8 cellular contexts compared by ENCODE assay signal in the genomic region with DNA sequence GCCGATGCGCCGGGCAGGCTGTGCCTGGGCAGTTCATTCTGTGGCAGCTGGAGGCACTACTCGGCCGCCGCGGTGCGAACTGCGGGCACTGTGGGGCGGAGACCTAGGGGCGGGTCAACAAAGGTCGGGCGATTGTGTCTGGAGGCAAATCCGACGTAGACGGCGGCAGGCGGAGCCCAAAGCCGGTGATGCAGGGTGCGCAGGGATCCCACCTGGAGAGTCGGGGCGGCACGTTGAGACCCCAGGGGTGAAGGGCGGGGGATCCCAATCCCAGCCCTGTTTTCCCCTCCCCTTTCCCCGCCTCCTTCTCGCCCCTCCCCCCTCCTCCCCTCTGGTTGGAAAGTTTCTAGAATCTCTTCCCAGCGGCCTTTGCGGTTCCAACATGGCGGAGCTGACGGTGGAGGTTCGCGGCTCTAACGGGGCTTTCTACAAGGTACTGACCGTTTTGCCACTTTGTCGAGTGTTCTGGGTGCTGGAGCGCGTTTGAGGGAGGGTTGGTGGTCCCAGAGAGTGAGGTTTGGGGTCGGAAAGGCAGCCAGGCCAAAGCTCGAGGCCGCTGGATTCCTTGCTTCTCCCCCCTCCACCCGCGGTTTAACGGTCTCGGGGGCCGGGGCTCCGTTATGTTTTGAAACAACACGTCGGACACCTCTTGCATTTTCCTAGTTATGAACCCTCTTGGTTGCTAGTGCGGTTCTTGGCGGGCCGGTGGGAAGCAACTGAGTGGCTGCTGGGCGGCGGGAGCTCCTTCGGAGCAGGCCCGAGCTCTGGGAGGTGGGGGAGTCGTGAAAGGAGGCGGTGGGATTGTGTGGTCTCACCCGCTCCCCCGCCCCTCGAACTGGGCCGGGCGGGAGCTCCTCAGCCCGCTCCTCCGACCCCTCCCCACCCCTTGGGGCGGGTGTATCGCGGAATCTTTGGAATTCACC.
DNase-seq lines count a peak whose midpoint lies in the region; ATAC-seq and TF ChIP-seq lines count a peak whose summit lies in the region.

A gene (plus strand): TSS at position 367 of the 923 bp plus-strand sequence. CDS start 16 bp downstream, at position 383.

- H3K36me3 ChIP-seq in BLaER1 treated with 17β-estradiol and CSF1 and Interleukin-3, amounts not matched to agents 10 nM and 100 nM = peaks cover 28 to 35% (median 31%) of the 10 kb centered on the region in 11 experiments

- peaks cover 25 to 41% (median 37%) of the 10 kb centered on the region in 10 experiments for H3K4me1 ChIP-seq in BLaER1 treated with 17β-estradiol and CSF1 and Interleukin-3, amounts not matched to agents 10 nM and 100 nM

- peak; percentile 99 for ATAC-seq in HG03460 (IDR thresholded peaks at IDR 0.05; ENCODE audit: unreplicated experiment)

- H3K9ac ChIP-seq in BLaER1 treated with 17β-estradiol and CSF1 and Interleukin-3, amounts not matched to agents 10 nM and 100 nM = peak within 1 kb of the TSS; percentile 96 to 100 (median 99)

- DNase-seq in GM19240 (ENCODE audit: insufficient read length, low spot score) (peak; percentile 67), NCI-H524 treated with DMSO at 0.1 percent for 48 hours (lab: John Stamatoyannopoulos, UW) (peak; percentile 74), coronary artery (ENCODE audit: low spot score) (peak; percentile 93), left kidney (ENCODE audit: low read depth, low spot score) (peak; percentile 96)
- peak; percentile 95 for DNase-seq in activated CD4-positive, alpha-beta T cell treated with anti-CD3 and anti-CD28 coated beads for 48 hours
- peak; percentile 76 for DNase-seq in stimulated activated CD4-positive, alpha-beta T cell treated with anti-CD3 and anti-CD28 coated beads, Interleukin-2, amount 100 ng/mL, for 4 hours (ENCODE audit: low read depth)

- peak within 1 kb of the TSS; percentile 96 to 99 (median 99) for H3K27ac ChIP-seq in BLaER1 treated with 17β-estradiol and CSF1 and Interleukin-3, amounts not matched to agents 10 nM and 100 nM
- H3K27ac ChIP-seq in coronary artery = peak within 1 kb of the TSS; percentile 92 to 93

- H3K4me3 ChIP-seq in BLaER1 treated with 17β-estradiol and CSF1 and Interleukin-3, amounts not matched to agents 10 nM and 100 nM = peak within 1 kb of the TSS; percentile 80 to 100 (median 96)
- peak within 1 kb of the TSS; percentile 78 for H3K4me3 ChIP-seq in coronary artery

- TF ChIP-seq CTCF in coronary artery (IDR thresholded peaks at IDR 0.05) = peak; percentile 76

- peaks cover 42 to 50% (median 48%) of the 10 kb centered on the region in 11 experiments for H4K20me1 ChIP-seq in BLaER1 treated with 17β-estradiol and CSF1 and Interleukin-3, amounts not matched to agents 10 nM and 100 nM

- no peaks in the 10 kb centered on the region for H3K27me3 ChIP-seq in BLaER1 treated with 17β-estradiol and CSF1 and Interleukin-3, amounts not matched to agents 10 nM and 100 nM

- H3K4me2 ChIP-seq in BLaER1 treated with 17β-estradiol and CSF1 and Interleukin-3, amounts not matched to agents 10 nM and 100 nM = peak within 1 kb of the TSS; percentile 86 to 98 (median 92)

- H3K9me3 ChIP-seq in BLaER1 treated with 17β-estradiol and CSF1 and Interleukin-3, amounts not matched to agents 10 nM and 100 nM (replicated peaks in 1 of 11) = no peaks in the 10 kb centered on the region

Comparison
In these comparisons a context has a peak if more than half of its experiments do, and no peak if none do; other contexts are left out.
1. Peak in every context shown above with its lines: DNase-seq, ATAC-seq, H3K4me3 ChIP-seq and H3K27ac ChIP-seq.